Comparison of ENCODE assay signal across 1 cellular context in genomic region chr19:6801397-6802086, GRCh38.
A peak's percentile ranks its signal among the peaks of the same experiment; 100 is the strongest.
TF ChIP-seq lines count a peak whose summit lies in the region.

No MANE protein-coding gene starts in this region.

TF ChIP-seq in GM12878, 131 proteins besides CTCF, POLR2A, EP300 and RAD21 (continued from another document and continues in another):
- TF ChIP-seq REST (IDR thresholded peaks at IDR 0.05; ENCODE audit: low read depth, low read length) (0 out of 2 replicates have a peak, but pooled peaks have one; percentile 14), NR2F1 (conservative IDR thresholded peaks at IDR 0.05) (peak; percentile 81), ESRRA (IDR thresholded peaks at IDR 0.05; ENCODE audit: low read length) (no peak), KLF5 (IDR thresholded peaks at IDR 0.05; ENCODE audit: partially characterized antibody) (no peak), FOXK2 (IDR thresholded peaks at IDR 0.05) (no peak), SMARCA5 (IDR thresholded peaks at IDR 0.05) (peak; percentile 96), BCLAF1 (IDR thresholded peaks at IDR 0.05) (no peak), GATAD2B (conservative IDR thresholded peaks at IDR 0.05; ENCODE audit: low read depth) (peak; percentile 95), BCL3 (IDR thresholded peaks at IDR 0.05; ENCODE audit: borderline replicate concordance, insufficient read depth, low read depth, low read length, poor library complexity, severe bottlenecking) (no peak), MEF2A (IDR thresholded peaks at IDR 0.05; ENCODE audit: insufficient read depth, low read depth, low read length) (no peak), EGR1 (IDR thresholded peaks at IDR 0.05; ENCODE audit: borderline replicate concordance in 1 of 2, low read depth in 2 of 2, low read length in 2 of 2) (peak in 1 of 2 experiments; percentile 82; a peak in 1 of 3 replicates), HDAC6 (IDR thresholded peaks at IDR 0.05; ENCODE audit: unreplicated experiment) (no peak), NR2C2 (IDR thresholded peaks at IDR 0.05; ENCODE audit: borderline replicate concordance, control insufficient read depth, insufficient read length, low read depth) (no peak), E4F1 (IDR thresholded peaks at IDR 0.05; ENCODE audit: borderline replicate concordance, partially characterized antibody) (peak; percentile 63), SMAD5 (IDR thresholded peaks at IDR 0.05; ENCODE audit: low read depth) (peak; percentile 29; the same call in 1 of the 2 replicates), ZNF207 (IDR thresholded peaks at IDR 0.05; ENCODE audit: borderline replicate concordance) (peak; percentile 3; the same call in 1 of the 2 replicates), BMI1 (IDR thresholded peaks at IDR 0.05; ENCODE audit: borderline replicate concordance) (no peak; the same call in 1 of the 2 replicates), ELK1 (IDR thresholded peaks at IDR 0.05; ENCODE audit: low read depth, low read length) (peak; percentile 81), PKNOX1 (IDR thresholded peaks at IDR 0.05) (0 out of 2 replicates have a peak, but pooled peaks have one; percentile 15), SIN3A (IDR thresholded peaks at IDR 0.05; ENCODE audit: low read depth, low read length) (0 out of 2 replicates have a peak, but pooled peaks have one; percentile 23), IRF3 (IDR thresholded peaks at IDR 0.05) (no peak), RUNX3 (IDR thresholded peaks at IDR 0.05; ENCODE audit: low read length) (peak; percentile 62), ATF7 (IDR thresholded peaks at IDR 0.05; ENCODE audit: low read depth) (peak; percentile 48; the same call in 1 of the 2 replicates), JUND (IDR thresholded peaks at IDR 0.05; ENCODE audit: low read depth, low read length) (no peak), RBBP5 (conservative IDR thresholded peaks at IDR 0.05) (no peak), SUZ12 (IDR thresholded peaks at IDR 0.05; ENCODE audit: unreplicated experiment) (no peak), ATF2 (IDR thresholded peaks at IDR 0.05; ENCODE audit: low read length) (no peak), STAT3 (IDR thresholded peaks at IDR 0.05; ENCODE audit: low read depth, low read length) (no peak), PBX3 (IDR thresholded peaks at IDR 0.05; ENCODE audit: insufficient replicate concordance, low read depth, low read length) (no peak), ZZZ3 (IDR thresholded peaks at IDR 0.05; ENCODE audit: control insufficient read depth, insufficient read length, low read depth) (no peak), E2F4 (IDR thresholded peaks at IDR 0.05; ENCODE audit: low read depth, low read length) (no peak), TCF7 (IDR thresholded peaks at IDR 0.05; ENCODE audit: borderline replicate concordance) (no peak), CBX5 (IDR thresholded peaks at IDR 0.05; ENCODE audit: low read depth) (no peak), BRCA1 (IDR thresholded peaks at IDR 0.05; ENCODE audit: low read depth, low read length) (no peak), CHD4 (IDR thresholded peaks at IDR 0.05) (no peak), IKZF2 (IDR thresholded peaks at IDR 0.05) (peak; percentile 88 to 89), NBN (IDR thresholded peaks at IDR 0.05) (peak; percentile 77; the same call in 1 of the 2 replicates), ETV6 (conservative IDR thresholded peaks at IDR 0.05 in 1 of 2, IDR thresholded peaks at IDR 0.05 in 1 of 2; ENCODE audit: borderline replicate concordance in 1 of 2, low read depth in 1 of 2) (peak in 1 of 2 experiments; percentile 56; a peak in 2 of 4 replicates), RAD51 (IDR thresholded peaks at IDR 0.05) (no peak), MYC (IDR thresholded peaks at IDR 0.05; ENCODE audit: insufficient read depth, insufficient read length, insufficient replicate concordance, low read length, severe bottlenecking) (no peak)
